In genomic region chr11:107576497-107577086, GRCh38 we compare ENCODE assay signal across 9 cellular contexts. TPM values are rescaled to one million over a fixed set of nuclear protein-coding genes. Genes with fewer than 3 reads are reported as not detected.
DNase-seq lines count a peak whose midpoint lies in the region; ATAC-seq and TF ChIP-seq lines count a peak whose summit lies in the region.
"Had no signal": no experiment of that assay in that cellular context is flagged by ENCODE, and none has a peak within 500 bp of the region (broad histone marks: within the 10 kb centered on the region; RNA-seq: fewer than 3 reads in every experiment).

No MANE protein-coding gene starts in this region.

- no peak overlapping the region for H3K4me3 ChIP-seq in CD4-positive, alpha-beta memory T cell (ENCODE audit: low read length in 2 of 2)
- no peak overlapping the region for H3K4me3 ChIP-seq in gastrocnemius medialis

- TF ChIP-seq CTCF in gastrocnemius medialis (IDR thresholded peaks at IDR 0.05 in 4 of 5, conservative IDR thresholded peaks at IDR 0.05 in 1 of 5): peak; percentile 67 to 74 (median 69)

- CTCF ChIA-PET in CD4-positive, alpha-beta memory T cell (lab: Charles Lee; ENCODE audit: partially characterized antibody): interaction anchor here (0.7 to 6.2 kb wide), 11 partner anchors 10 to 193 kb away, joined by 3 to 40 read pairs (median 4); partner anchors contain the start of gene ALKBH8

- no peaks in the 10 kb centered on the region for H3K36me3 Mint-ChIP-seq in CD4-positive, alpha-beta memory T cell

- POLR2A ChIA-PET in CD4-positive, alpha-beta memory T cell (lab: Charles Lee; ENCODE audit: partially characterized antibody): interaction anchor here (0.5 kb wide), 1 partner anchor 354 kb away, joined by 3 read pairs; no protein-coding TSS in a partner anchor

- no peak overlapping the region for H3K27ac Mint-ChIP-seq in CD4-positive, alpha-beta memory T cell

- ATAC-seq in GM19395 (IDR thresholded peaks at IDR 0.05; ENCODE audit: unreplicated experiment) (peak; percentile 66), gastrocnemius medialis (no peak), HG02642 (IDR thresholded peaks at IDR 0.05; ENCODE audit: poor library complexity, unreplicated experiment) (no peak), HG02623 (IDR thresholded peaks at IDR 0.05; ENCODE audit: unreplicated experiment) (no peak)
- ATAC-seq: left colon had no signal

- H3K4me1 ChIP-seq in CD4-positive, alpha-beta memory T cell (ENCODE audit: insufficient read depth, low read length): no peaks in the 10 kb centered on the region
- no peaks in the 10 kb centered on the region for H3K4me1 ChIP-seq in gastrocnemius medialis

- no peak overlapping the region for H3K27ac ChIP-seq in CD4-positive, alpha-beta memory T cell (ENCODE audit: low read depth, low read length)
- H3K27ac ChIP-seq in gastrocnemius medialis: no peak overlapping the region

- H3K9me3 ChIP-seq in CD4-positive, alpha-beta memory T cell (ENCODE audit: control insufficient read depth in 1 of 2, low read length in 2 of 2): no peaks in the 10 kb centered on the region
- no peaks in the 10 kb centered on the region for H3K9me3 ChIP-seq in gastrocnemius medialis

- H3K36me3 ChIP-seq in CD4-positive, alpha-beta memory T cell (ENCODE audit: insufficient read depth, low read length): no peaks in the 10 kb centered on the region
- H3K36me3 ChIP-seq in gastrocnemius medialis: no peaks in the 10 kb centered on the region

- peaks cover 7 to 11% of the 10 kb centered on the region in 2 donors for H3K27me3 Mint-ChIP-seq in CD4-positive, alpha-beta memory T cell

- no peaks in the 10 kb centered on the region for H3K4me1 Mint-ChIP-seq in CD4-positive, alpha-beta memory T cell

- H3K27me3 ChIP-seq in CD4-positive, alpha-beta memory T cell (ENCODE audit: insufficient read depth, low read length): no peaks in the 10 kb centered on the region
- no peaks in the 10 kb centered on the region for H3K27me3 ChIP-seq in gastrocnemius medialis

- no peak overlapping the region for H3K4me3 Mint-ChIP-seq in CD4-positive, alpha-beta memory T cell

- in situ Hi-C loops in gastrocnemius medialis (cut with MboI; ENCODE audit: low sequenced_read_pairs in 4 of 4): loop anchor here (5.0 to 10.0 kb wide), 5 partner anchors 106 to 198 kb away; no protein-coding TSS in a partner anchor

- TF ChIP-seq POLR2A in gastrocnemius medialis (IDR thresholded peaks at IDR 0.05): no peak

- peak; percentile 29 to 56 (median 35) for DNase-seq in CD4-positive, alpha-beta memory T cell
- DNase-seq in NCI-H446 treated with DMSO at 0.1 percent for 48 hours (lab: John Stamatoyannopoulos, UW): peak; percentile 12
- peak; percentile 40 for DNase-seq in activated T-cell treated with anti-CD3 and anti-CD28 coated beads for 48 hours (ENCODE audit: low read depth)
- DNase-seq in germinal center (ENCODE audit: low spot score): peak; percentile 58
- no peak for DNase-seq in gastrocnemius medialis

- peaks cover 0 to 6% (median 2%) of the 10 kb centered on the region in 8 donors for H3K9me3 Mint-ChIP-seq in CD4-positive, alpha-beta memory T cell

- intact Hi-C loops in CD4-positive, alpha-beta memory T cell (cut with micrococcal nuclease): no loop called here
- intact Hi-C loops in gastrocnemius medialis (cut with DNase I; ENCODE audit: low total_unique reads): loop anchor here (1.0 kb wide), 2 partner anchors 113 to 195 kb away; no protein-coding TSS in a partner anchor

RNA-seq across cellular contexts. Expression of gene ALKBH8, which starts 11.1 kb away (rescaled TPM):
- total RNA-seq in CD4-positive, alpha-beta memory T cell: 10 to 100 TPM; 14.6 to 15.2 TPM
- polyA plus RNA-seq in CD4-positive, alpha-beta memory T cell: 10 to 100 TPM in 1 of 2 donors, 1 to 10 TPM in 1; 3.5 to 11.9 TPM
- total RNA-seq in gastrocnemius medialis: 1 to 10 TPM; 5.4 to 8.1 (median 6.6) TPM

RNA-seq across cellular contexts. Expression of gene ELMOD1, which starts 14.4 kb away (rescaled TPM):
- total RNA-seq in CD4-positive, alpha-beta memory T cell: not detected
- polyA plus RNA-seq in CD4-positive, alpha-beta memory T cell: not detected
- 1 to 10 TPM in 3 of 4 donors, under 1 TPM in 1; 0.70 to 3.7 (median 1.6) TPM for total RNA-seq in gastrocnemius medialis

Comparison
In these comparisons a context has a peak if more than half of its experiments do, and no peak if none do; other contexts are left out.
1. DNase-seq: peak in CD4-positive, alpha-beta memory T cell (5 of 5), NCI-H446 treated with DMSO at 0.1 percent for 48 hours (single experiment), activated T-cell treated with anti-CD3 and anti-CD28 coated beads for 48 hours (single experiment) and germinal center (single experiment); none in gastrocnemius medialis (0 of 2).